Comparison of ENCODE assay signal across 17 cellular contexts in the genomic region with DNA sequence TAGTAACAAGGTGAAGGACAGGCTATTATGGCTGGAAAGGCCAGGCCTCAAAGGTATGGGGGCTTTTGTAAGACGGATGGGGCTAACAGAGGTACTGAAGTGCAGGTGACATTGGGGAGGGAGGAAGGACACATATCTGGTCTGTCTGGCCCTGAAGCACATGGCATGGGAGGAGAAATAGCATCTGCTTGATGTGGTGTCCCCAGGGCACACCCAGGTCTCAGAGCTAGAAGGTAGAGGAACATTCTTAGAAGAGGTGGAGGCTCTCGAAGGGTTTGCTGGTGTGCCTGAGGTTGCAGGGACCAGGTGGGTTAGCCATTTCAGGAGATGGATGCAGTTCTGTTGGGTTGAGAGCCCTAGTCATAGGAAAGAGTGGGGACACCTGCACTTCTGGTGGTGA. TPM values are rescaled to one million over a fixed set of nuclear protein-coding genes. Genes with fewer than 3 reads are reported as not detected.
DNase-seq lines count a peak whose midpoint lies in the region; ATAC-seq, FAIRE-seq and TF ChIP-seq lines count a peak whose summit lies in the region.
"Had no signal": no experiment of that assay in that cellular context is flagged by ENCODE, and none has a peak within 500 bp of the region (broad histone marks: within the 10 kb centered on the region; RNA-seq: fewer than 3 reads in every experiment).

No MANE protein-coding gene starts in this region.

- intact Hi-C loops in sciatic nerve (cut with DNase I), result no loop called here

- H3K4me2 ChIP-seq in KMS-11, result peak overlapping the region; percentile 48; the same call in 1 of the 2 replicates

- no peak overlapping the region for H3K4me3 ChIP-seq in KMS-11 (IDR thresholded peaks at IDR 0.05; ENCODE audit: insufficient read depth, low read depth, low read length)
- H3K4me3 ChIP-seq in effector memory CD4-positive, alpha-beta T cell (ENCODE audit: insufficient read depth, low read depth, low read length, poor library complexity, severe bottlenecking), result no peak overlapping the region

- no peak for DNase-seq in GM12892 (ENCODE audit: insufficient read length)
- DNase-seq in sciatic nerve (ENCODE audit: low spot score), result peak; percentile 13
- DNase-seq in hypothalamus (lab: John Stamatoyannopoulos, UW), result no peak
- no peak for DNase-seq in NCI-H526 (lab: John Stamatoyannopoulos, UW)
- DNase-seq in effector memory CD4-positive, alpha-beta T cell, result no peak
- DNase-seq: BE2C, DMS79 treated with DMSO at 0.1 percent for 48 hours, HCEC 1CT, MV-4-11, NCI-H1436, NCI-H2227 treated with DMSO at 0.1 percent for 48 hours, NCI-H524 treated with DMSO at 0.1 percent for 48 hours, PC-3 had no signal

- no peaks in the 10 kb centered on the region for H4K20me1 ChIP-seq in KMS-11 (ENCODE audit: insufficient read depth)

- H3K36me3 ChIP-seq in KMS-11 (ENCODE audit: insufficient read depth), result no peaks in the 10 kb centered on the region
- no peaks in the 10 kb centered on the region for H3K36me3 ChIP-seq in effector memory CD4-positive, alpha-beta T cell (ENCODE audit: control insufficient read depth, insufficient read depth, low read length)
- H3K36me3 ChIP-seq: BE2C had no signal

- H2AFZ ChIP-seq in KMS-11 (ENCODE audit: low read depth), result no peak overlapping the region

- peak; percentile 83 for FAIRE-seq in GM12892 (lab: Jason Lieb, UNC)
- FAIRE-seq: G401.6 had no signal

- H3K79me2 ChIP-seq in KMS-11 (ENCODE audit: insufficient read depth, low read depth), result 0 out of 2 replicates have a peak, but pooled peaks cover 4% of the 10 kb centered on the region

- no peak overlapping the region for H3K9ac ChIP-seq in KMS-11

- peak; percentile 58 for ATAC-seq in esophagus mucosa
- ATAC-seq in sciatic nerve, result no peak
- ATAC-seq: PC-3, Right ventricle myocardium inferior had no signal

- peaks cover 32% of the 10 kb centered on the region for H3K4me1 ChIP-seq in KMS-11 (ENCODE audit: low read depth, poor library complexity, severe bottlenecking)
- no peaks in the 10 kb centered on the region for H3K4me1 ChIP-seq in effector memory CD4-positive, alpha-beta T cell (ENCODE audit: control insufficient read depth, insufficient read depth, low read length, poor library complexity, severe bottlenecking)
- H3K4me1 ChIP-seq: BE2C had no signal

- H3K27ac ChIP-seq in KMS-11, result no peak overlapping the region
- no peak overlapping the region for H3K27ac ChIP-seq in effector memory CD4-positive, alpha-beta T cell (ENCODE audit: insufficient read depth, low read length, poor library complexity, severe bottlenecking)

- TF ChIP-seq CTCF in KMS-11 (conservative IDR thresholded peaks at IDR 0.05; ENCODE audit: low read depth, low read length), result no peak

- H3K9me3 ChIP-seq in effector memory CD4-positive, alpha-beta T cell (ENCODE audit: control insufficient read depth, low read length), result no peaks in the 10 kb centered on the region
- H3K9me3 ChIP-seq: BE2C had no signal

- no peaks in the 10 kb centered on the region for H3K27me3 ChIP-seq in KMS-11 (ENCODE audit: insufficient read depth, low read depth)
- no peaks in the 10 kb centered on the region for H3K27me3 ChIP-seq in effector memory CD4-positive, alpha-beta T cell (replicated peaks; ENCODE audit: control insufficient read depth, insufficient read depth, low read length, poor library complexity, severe bottlenecking)
- H3K27me3 ChIP-seq: BE2C had no signal

- TF ChIP-seq POLR2A in GM12892 (IDR thresholded peaks at IDR 0.05; ENCODE audit: low read depth, low read length), result no peak

RNA-seq across cellular contexts. Expression of a gene that starts 9.5 kb away (rescaled TPM):
- 79.0 TPM for polyA plus RNA-seq in GM12892 (2012; ENCODE audit: missing spikeins)
- 81.2 TPM for total RNA-seq in esophagus mucosa
- total RNA-seq in sciatic nerve, result 52.8 TPM

RNA-seq across cellular contexts. Expression of a gene that starts 39.0 kb away (rescaled TPM):
- 7.8 TPM for polyA plus RNA-seq in GM12892 (2012; ENCODE audit: missing spikeins)
- total RNA-seq in esophagus mucosa (20.3 TPM), sciatic nerve (19.9 TPM)
